Comparison of ENCODE assay signal across 21 cellular contexts in the genomic region with DNA sequence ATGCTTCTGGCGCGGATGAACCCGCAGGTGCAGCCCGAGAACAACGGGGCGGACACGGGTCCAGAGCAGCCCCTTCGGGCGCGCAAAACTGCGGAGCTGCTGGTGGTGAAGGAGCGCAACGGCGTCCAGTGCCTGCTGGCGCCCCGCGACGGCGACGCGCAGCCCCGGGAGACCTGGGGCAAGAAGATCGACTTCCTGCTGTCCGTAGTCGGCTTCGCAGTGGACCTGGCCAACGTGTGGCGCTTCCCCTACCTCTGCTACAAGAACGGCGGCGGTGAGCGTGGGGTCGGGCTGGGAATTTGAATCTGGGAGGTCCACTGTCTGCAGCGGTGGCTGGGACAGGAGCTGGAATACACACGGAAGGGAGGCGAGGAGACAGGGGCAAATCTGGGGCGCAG. TPM values are rescaled to one million over a fixed set of nuclear protein-coding genes. Genes with fewer than 3 reads are reported as not detected.
DNase-seq lines count a peak whose midpoint lies in the region; ATAC-seq and TF ChIP-seq lines count a peak whose summit lies in the region.
"Had no signal": no experiment of that assay in that cellular context is flagged by ENCODE, and none has a peak within 500 bp of the region (broad histone marks: within the 10 kb centered on the region; RNA-seq: fewer than 3 reads in every experiment).

No MANE protein-coding gene starts in this region.

- H3K27ac Mint-ChIP-seq in glutamatergic neuron (ENCODE audit: unreplicated experiment), result no peak overlapping the region
- no peak overlapping the region for H3K27ac Mint-ChIP-seq in nephron progenitor cell
- no peak overlapping the region for H3K27ac Mint-ChIP-seq in effector memory CD8-positive, alpha-beta T cell
- H3K27ac Mint-ChIP-seq: activated CD8-positive, alpha-beta T cell treated with anti-CD3 and anti-CD28 coated beads, Interleukin-2, amount 10 ng/mL, durations not matched to agents 7 days and 5 days; activated T-helper 1 cell treated with anti-CD3 and anti-CD28 coated beads, Interleukin-12 subunit alpha, Interleukin-12 subunit beta, Interleukin-2, Interleukin-4 antibody, amounts not matched to agents 30 ng/mL and 10 ng/mL and 1 ng/mL, durations not matched to agents 14 hours and 24 hours and 36 hours; CD4-positive, alpha-beta memory T cell; HFFc6; natural killer cell had no signal

- intact Hi-C loops in left ventricle myocardium inferior (cut with micrococcal nuclease), result no loop called here

- no peak for DNase-seq in left ventricle myocardium inferior
- no peak for DNase-seq in right atrium auricular region (ENCODE audit: low spot score)
- DNase-seq in glutamatergic neuron, result peak; percentile 36
- DNase-seq in nephron progenitor cell, result peak; percentile 44
- no peak for DNase-seq in effector memory CD4-positive, alpha-beta T cell
- no peak for DNase-seq in GM20000 (ENCODE audit: low spot score)
- no peak for DNase-seq in effector memory CD8-positive, alpha-beta T cell
- DNase-seq in NCI-H1417 treated with DMSO at 0.1 percent for 48 hours (lab: John Stamatoyannopoulos, UW), result no peak
- DNase-seq: activated CD8-positive, alpha-beta T cell treated with anti-CD3 and anti-CD28 coated beads, Interleukin-2, amount 10 ng/mL, durations not matched to agents 7 days and 5 days; CD4-positive, alpha-beta memory T cell; cerebellar nuclear complex; HFFc6; natural killer cell; NCI-H774; stimulated activated CD8-positive, alpha-beta memory T cell treated with anti-CD3 and anti-CD28 coated beads, Interleukin-4, amount 100 ng/mL, for 48 hours; SW 1271; transverse colon had no signal

- H3K27me3 Mint-ChIP-seq in glutamatergic neuron (ENCODE audit: unreplicated experiment) (peaks cover 25% of the 10 kb centered on the region), nephron progenitor cell (ENCODE audit: low read depth, poor library complexity) (peaks cover 56% of the 10 kb centered on the region)
- peaks cover 16 to 45% of the 10 kb centered on the region in 2 donors for H3K27me3 Mint-ChIP-seq in effector memory CD8-positive, alpha-beta T cell

- no peak for TF ChIP-seq CTCF in left ventricle myocardium inferior (IDR thresholded peaks at IDR 0.05; ENCODE audit: borderline replicate concordance)
- TF ChIP-seq CTCF in right atrium auricular region (IDR thresholded peaks at IDR 0.05), result no peak
- no peak for TF ChIP-seq CTCF in glutamatergic neuron (IDR thresholded peaks at IDR 0.05; ENCODE audit: partially characterized antibody, unreplicated experiment)
- no peak for TF ChIP-seq CTCF in nephron progenitor cell (IDR thresholded peaks at IDR 0.05)
- TF ChIP-seq CTCF in GM20000 (IDR thresholded peaks at IDR 0.05; ENCODE audit: extremely low read depth, missing control alignments), result no peak

- H3K4me1 ChIP-seq in left ventricle myocardium inferior (peaks cover 16% of the 10 kb centered on the region), right atrium auricular region (peaks cover 0 to 19% of the 10 kb centered on the region in 2 donors)
- H3K4me1 ChIP-seq in effector memory CD4-positive, alpha-beta T cell (ENCODE audit: control insufficient read depth, insufficient read depth, low read length, poor library complexity, severe bottlenecking), result no peaks in the 10 kb centered on the region

- H3K4me3 Mint-ChIP-seq in glutamatergic neuron (ENCODE audit: unreplicated experiment) (peak overlapping the region; percentile 81), nephron progenitor cell (peak overlapping the region; percentile 79)
- no peak overlapping the region for H3K4me3 Mint-ChIP-seq in effector memory CD8-positive, alpha-beta T cell
- H3K4me3 Mint-ChIP-seq: activated CD8-positive, alpha-beta T cell treated with anti-CD3 and anti-CD28 coated beads, Interleukin-2, amount 10 ng/mL, durations not matched to agents 7 days and 5 days; activated T-helper 1 cell treated with anti-CD3 and anti-CD28 coated beads, Interleukin-12 subunit alpha, Interleukin-12 subunit beta, Interleukin-2, Interleukin-4 antibody, amounts not matched to agents 30 ng/mL and 10 ng/mL and 1 ng/mL, durations not matched to agents 14 hours and 24 hours and 36 hours; CD4-positive, alpha-beta memory T cell; HFFc6; natural killer cell had no signal

- H3K27me3 ChIP-seq in left ventricle myocardium inferior (ENCODE audit: low read depth), result peaks cover 84% of the 10 kb centered on the region
- H3K27me3 ChIP-seq in right atrium auricular region, result peaks cover 4 to 22% of the 10 kb centered on the region in 2 donors
- no peaks in the 10 kb centered on the region for H3K27me3 ChIP-seq in effector memory CD4-positive, alpha-beta T cell (replicated peaks; ENCODE audit: control insufficient read depth, insufficient read depth, low read length, poor library complexity, severe bottlenecking)

- H3K9me3 ChIP-seq in left ventricle myocardium inferior (replicated peaks), result no peaks in the 10 kb centered on the region
- no peaks in the 10 kb centered on the region for H3K9me3 ChIP-seq in right atrium auricular region
- no peaks in the 10 kb centered on the region for H3K9me3 ChIP-seq in effector memory CD4-positive, alpha-beta T cell (ENCODE audit: control insufficient read depth, low read length)
- H3K9me3 ChIP-seq: adrenal gland, transverse colon had no signal

- ATAC-seq in effector memory CD8-positive, alpha-beta T cell (replicated peaks), result no peak
- ATAC-seq: activated CD8-positive, alpha-beta T cell treated with anti-CD3 and anti-CD28 coated beads, Interleukin-2, amount 10 ng/mL, durations not matched to agents 7 days and 5 days; natural killer cell had no signal

- H3K27ac ChIP-seq in left ventricle myocardium inferior (replicated peaks) (no peak overlapping the region), right atrium auricular region (no peak overlapping the region)
- H3K27ac ChIP-seq in effector memory CD4-positive, alpha-beta T cell (ENCODE audit: insufficient read depth, low read length, poor library complexity, severe bottlenecking), result no peak overlapping the region
- H3K27ac ChIP-seq: adrenal gland, transverse colon, VCaP had no signal

- H3K9me3 Mint-ChIP-seq in glutamatergic neuron (ENCODE audit: unreplicated experiment), result peaks cover 5% of the 10 kb centered on the region
- no peaks in the 10 kb centered on the region for H3K9me3 Mint-ChIP-seq in nephron progenitor cell
- no peaks in the 10 kb centered on the region for H3K9me3 Mint-ChIP-seq in effector memory CD8-positive, alpha-beta T cell
- H3K9me3 Mint-ChIP-seq: activated T-helper 1 cell treated with anti-CD3 and anti-CD28 coated beads, Interleukin-12 subunit alpha, Interleukin-12 subunit beta, Interleukin-2, Interleukin-4 antibody, amounts not matched to agents 30 ng/mL and 10 ng/mL and 1 ng/mL, durations not matched to agents 14 hours and 24 hours and 36 hours; HFFc6; natural killer cell had no signal

- H3K4me3 ChIP-seq in left ventricle myocardium inferior, result peak overlapping the region; percentile 57
- H3K4me3 ChIP-seq in right atrium auricular region, result peak overlapping the region in 1 of 2 donors; percentile 37
- no peak overlapping the region for H3K4me3 ChIP-seq in effector memory CD4-positive, alpha-beta T cell (ENCODE audit: insufficient read depth, low read depth, low read length, poor library complexity, severe bottlenecking)

- H3K4me1 Mint-ChIP-seq in glutamatergic neuron (ENCODE audit: low read depth, unreplicated experiment) (peaks cover 2% of the 10 kb centered on the region), nephron progenitor cell (peaks cover 7% of the 10 kb centered on the region)
- H3K4me1 Mint-ChIP-seq in effector memory CD8-positive, alpha-beta T cell (ENCODE audit: low read depth in 2 of 2), result no peaks in the 10 kb centered on the region
- H3K4me1 Mint-ChIP-seq: CD4-positive, alpha-beta memory T cell; natural killer cell had no signal

- H3K36me3 Mint-ChIP-seq in glutamatergic neuron (ENCODE audit: unreplicated experiment) (no peaks in the 10 kb centered on the region), nephron progenitor cell (ENCODE audit: low read depth) (no peaks in the 10 kb centered on the region)
- no peaks in the 10 kb centered on the region for H3K36me3 Mint-ChIP-seq in effector memory CD8-positive, alpha-beta T cell (ENCODE audit: insufficient read depth)
- H3K36me3 Mint-ChIP-seq: CD4-positive, alpha-beta memory T cell; natural killer cell had no signal

- H3K36me3 ChIP-seq in left ventricle myocardium inferior (no peaks in the 10 kb centered on the region), right atrium auricular region (no peaks in the 10 kb centered on the region)
- no peaks in the 10 kb centered on the region for H3K36me3 ChIP-seq in effector memory CD4-positive, alpha-beta T cell (ENCODE audit: control insufficient read depth, insufficient read depth, low read length)
- H3K36me3 ChIP-seq: adrenal gland, transverse colon had no signal

RNA-seq across cellular contexts. Expression of a gene that starts 0.9 kb away (rescaled TPM):
- total RNA-seq in left ventricle myocardium inferior (not detected), right atrium auricular region (not detected), glutamatergic neuron (ENCODE audit: unreplicated experiment) (not detected)
- total RNA-seq: activated CD8-positive, alpha-beta T cell treated with anti-CD3 and anti-CD28 coated beads, Interleukin-2, amount 10 ng/mL, durations not matched to agents 7 days and 5 days; activated T-helper 1 cell treated with anti-CD3 and anti-CD28 coated beads, Interleukin-12 subunit alpha, Interleukin-12 subunit beta, Interleukin-2, Interleukin-4 antibody, amounts not matched to agents 30 ng/mL and 10 ng/mL and 1 ng/mL, durations not matched to agents 14 hours and 24 hours and 36 hours; CD4-positive, alpha-beta memory T cell; Daoy; HFFc6; natural killer cell had no signal

Comparison
In these comparisons a context has a peak if more than half of its experiments do, and no peak if none do; other contexts are left out.
1. DNase-seq: peak in glutamatergic neuron (single experiment) and nephron progenitor cell (single experiment); none in left ventricle myocardium inferior (single experiment), right atrium auricular region (single experiment), effector memory CD4-positive, alpha-beta T cell (0 of 3), GM20000 (single experiment), effector memory CD8-positive, alpha-beta T cell (0 of 3) and NCI-H1417 treated with DMSO at 0.1 percent for 48 hours (single experiment).
2. H3K4me3 Mint-ChIP-seq: peak in glutamatergic neuron (single experiment) and nephron progenitor cell (single experiment); none in effector memory CD8-positive, alpha-beta T cell (0 of 2).